Comparison of ENCODE assay signal across 16 cellular contexts in the genomic region with DNA sequence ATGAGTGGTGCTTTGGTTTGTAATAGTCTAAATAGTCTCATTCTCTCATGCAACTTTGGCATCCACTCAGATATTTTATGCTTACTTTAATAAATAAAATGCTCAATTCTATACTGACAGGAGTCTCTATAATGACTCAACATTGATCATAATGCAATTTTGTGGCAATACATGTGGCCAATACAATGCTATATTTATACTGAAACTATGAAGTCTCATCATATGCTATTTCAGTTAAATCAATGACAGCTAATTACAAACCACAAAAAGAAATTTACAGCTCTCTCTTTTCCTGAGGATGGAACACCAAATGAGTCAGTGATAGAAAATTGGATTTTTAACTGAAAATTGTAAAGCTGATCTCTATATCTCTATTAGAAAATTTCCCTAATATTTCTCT.
"Had no signal": no experiment of that assay in that cellular context is flagged by ENCODE, and none has a peak within 500 bp of the region (broad histone marks: within the 10 kb centered on the region; RNA-seq: fewer than 3 reads in every experiment).

No MANE protein-coding gene starts in this region.

- FAIRE-seq: colon, kidney had no signal

- H3K27me3 Mint-ChIP-seq: stimulated activated naive CD8-positive, alpha-beta T cell treated with anti-CD3 and anti-CD28 coated beads, Interleukin-15, Interleukin-2, amounts not matched to agents 100 ng/mL and 50 ng/mL, for 24 hours had no signal

- H3K36me3 Mint-ChIP-seq: activated naive CD4-positive, alpha-beta T cell treated with anti-CD3 and anti-CD28 coated beads, Interleukin-2, amount 10 ng/mL, durations not matched to agents 7 days and 5 days had no signal

- H3K27ac Mint-ChIP-seq: activated naive CD4-positive, alpha-beta T cell treated with anti-CD3 and anti-CD28 coated beads, Interleukin-2, amount 10 ng/mL, durations not matched to agents 7 days and 5 days; activated T-helper 2 cell treated with anti-CD3 and anti-CD28 coated beads, Interferon-gamma antibody, Interleukin-2, Interleukin-4, amounts not matched to agents 10 μg/mL and 5 μg/mL and 100 μg/mL, durations not matched to agents 14 hours and 24 hours and 36 hours; nephron; stimulated activated naive CD8-positive, alpha-beta T cell treated with anti-CD3 and anti-CD28 coated beads, Interleukin-15, Interleukin-2, amounts not matched to agents 100 ng/mL and 50 ng/mL, for 24 hours had no signal

- H3K9me3 ChIP-seq: gastrocnemius medialis, left ventricle myocardium inferior, upper lobe of right lung had no signal

- DNase-seq: activated CD4-positive, alpha-beta T cell treated with anti-CD3 and anti-CD28 coated beads, Interleukin-2, amount 50 U/mL, for 1 hour; activated CD4-positive, CD25-positive, alpha-beta regulatory T cell; activated naive CD4-positive, alpha-beta T cell treated with anti-CD3 and anti-CD28 coated beads, Interleukin-2, amount 10 ng/mL, durations not matched to agents 7 days and 5 days; activated T-cell treated with anti-CD3 and anti-CD28 coated beads for 4 hours; gastrocnemius medialis; kidney; left ventricle myocardium inferior; mesenchymal stem cell; stimulated activated CD4-positive, alpha-beta T cell treated with anti-CD3 and anti-CD28 coated beads, Interleukin-4, amount 100 ng/mL, for 1 hour; stimulated activated CD8-positive, alpha-beta memory T cell treated with anti-CD3 and anti-CD28 coated beads, Interleukin-4, amount 100 ng/mL, for 48 hours; upper lobe of right lung had no signal

- H3K27ac ChIP-seq: cardiac muscle cell, gastrocnemius medialis, left ventricle myocardium inferior, upper lobe of right lung had no signal

- ATAC-seq: gastrocnemius medialis, upper lobe of right lung had no signal

- H3K36me3 ChIP-seq: gastrocnemius medialis, left ventricle myocardium inferior, upper lobe of right lung had no signal

- H3K4me3 Mint-ChIP-seq: activated naive CD4-positive, alpha-beta T cell treated with anti-CD3 and anti-CD28 coated beads, Interleukin-2, amount 10 ng/mL, durations not matched to agents 7 days and 5 days; nephron; stimulated activated naive CD8-positive, alpha-beta T cell treated with anti-CD3 and anti-CD28 coated beads, Interleukin-15, Interleukin-2, amounts not matched to agents 100 ng/mL and 50 ng/mL, for 24 hours had no signal

- H3K4me3 ChIP-seq: cardiac muscle cell, gastrocnemius medialis, left ventricle myocardium inferior, upper lobe of right lung had no signal

- H3K4me1 Mint-ChIP-seq: activated naive CD4-positive, alpha-beta T cell treated with anti-CD3 and anti-CD28 coated beads, Interleukin-2, amount 10 ng/mL, durations not matched to agents 7 days and 5 days had no signal

- H3K27me3 ChIP-seq: cardiac muscle cell, gastrocnemius medialis, upper lobe of right lung had no signal

- H3K9me3 Mint-ChIP-seq: activated naive CD4-positive, alpha-beta T cell treated with anti-CD3 and anti-CD28 coated beads, Interleukin-2, amount 10 ng/mL, durations not matched to agents 7 days and 5 days; activated T-helper 2 cell treated with anti-CD3 and anti-CD28 coated beads, Interferon-gamma antibody, Interleukin-2, Interleukin-4, amounts not matched to agents 10 μg/mL and 5 μg/mL and 100 μg/mL, durations not matched to agents 14 hours and 24 hours and 36 hours; nephron; stimulated activated naive CD8-positive, alpha-beta T cell treated with anti-CD3 and anti-CD28 coated beads, Interleukin-15, Interleukin-2, amounts not matched to agents 100 ng/mL and 50 ng/mL, for 24 hours had no signal

- H3K4me1 ChIP-seq: gastrocnemius medialis had no signal
